In the genomic region with DNA sequence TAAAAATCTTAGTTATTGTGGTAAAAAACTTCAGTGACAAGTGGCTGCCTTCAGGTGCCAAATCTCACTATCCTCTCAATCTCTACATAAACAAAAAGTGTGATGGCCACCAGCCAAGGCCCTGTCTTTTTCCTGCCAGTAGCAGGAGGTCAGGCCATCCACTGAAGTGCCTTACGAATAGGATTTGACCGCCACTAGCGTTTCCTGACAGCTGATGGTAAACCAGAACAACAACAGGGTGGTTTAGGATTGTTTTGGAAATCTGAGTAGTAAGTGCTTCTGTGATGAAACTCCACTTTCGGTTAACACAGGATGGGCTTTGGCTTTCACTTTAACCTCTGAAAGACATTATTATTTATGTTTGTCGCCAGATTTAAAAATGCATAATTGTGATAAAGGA, we compare ENCODE assay signal across 19 cellular contexts. TPM values are rescaled to one million over a fixed set of nuclear protein-coding genes. Genes with fewer than 3 reads are reported as not detected.
"Had no signal": no experiment of that assay in that cellular context is flagged by ENCODE, and none has a peak within 500 bp of the region (broad histone marks: within the 10 kb centered on the region; RNA-seq: fewer than 3 reads in every experiment).

No MANE protein-coding gene starts in this region.

- H3K4me3 ChIP-seq: psoas muscle, suprapubic skin had no signal

- H3K27me3 ChIP-seq: suprapubic skin had no signal

- H3K4me3 Mint-ChIP-seq: activated naive CD4-positive, alpha-beta T cell treated with anti-CD3 and anti-CD28 coated beads for 36 hours; activated naive CD8-positive, alpha-beta T cell treated with anti-CD3 and anti-CD28 coated beads, Interleukin-2, amount 50 U/mL, for 24 hours; nephron; stimulated activated naive CD8-positive, alpha-beta T cell treated with anti-CD3 and anti-CD28 coated beads, Interleukin-15, Interleukin-2, amounts not matched to agents 100 ng/mL and 50 ng/mL, for 24 hours; T-helper 2 cell treated with Interferon-gamma antibody and Interleukin-4, amounts not matched to agents 5 μg/mL and 100 μg/mL, for 36 hours; type B pancreatic cell had no signal

- H3K27ac Mint-ChIP-seq: activated naive CD4-positive, alpha-beta T cell treated with anti-CD3 and anti-CD28 coated beads for 36 hours; activated naive CD8-positive, alpha-beta T cell treated with anti-CD3 and anti-CD28 coated beads, Interleukin-2, amount 50 U/mL, for 24 hours; activated T-helper 2 cell treated with anti-CD3 and anti-CD28 coated beads, Interferon-gamma antibody, Interleukin-2, Interleukin-4, amounts not matched to agents 10 μg/mL and 5 μg/mL and 100 μg/mL, durations not matched to agents 14 hours and 24 hours and 36 hours; nephron; stimulated activated naive CD8-positive, alpha-beta T cell treated with anti-CD3 and anti-CD28 coated beads, Interleukin-15, Interleukin-2, amounts not matched to agents 100 ng/mL and 50 ng/mL, for 24 hours; T-helper 2 cell treated with Interferon-gamma antibody and Interleukin-4, amounts not matched to agents 5 μg/mL and 100 μg/mL, for 36 hours; type B pancreatic cell had no signal

- H3K9me3 ChIP-seq: psoas muscle, suprapubic skin had no signal

- H3K9me3 Mint-ChIP-seq: activated naive CD4-positive, alpha-beta T cell treated with anti-CD3 and anti-CD28 coated beads for 36 hours; activated T-helper 2 cell treated with anti-CD3 and anti-CD28 coated beads, Interferon-gamma antibody, Interleukin-2, Interleukin-4, amounts not matched to agents 10 μg/mL and 5 μg/mL and 100 μg/mL, durations not matched to agents 14 hours and 24 hours and 36 hours; T-helper 2 cell treated with Interferon-gamma antibody and Interleukin-4, amounts not matched to agents 5 μg/mL and 100 μg/mL, for 36 hours; type B pancreatic cell had no signal

- DNase-seq: activated CD4-positive, alpha-beta T cell treated with anti-CD3 and anti-CD28 coated beads, Interleukin-2, amount 50 U/mL, for 1 hour; activated CD4-positive, CD25-positive, alpha-beta regulatory T cell; activated CD8-positive, alpha-beta memory T cell treated with anti-CD3 and anti-CD28 coated beads for 24 hours; activated naive CD4-positive, alpha-beta T cell treated with anti-CD3 and anti-CD28 coated beads for 36 hours; activated naive CD8-positive, alpha-beta T cell treated with anti-CD3 and anti-CD28 coated beads, Interleukin-2, amount 50 U/mL, for 24 hours; hippocampal formation; left ventricle myocardium superior; occipital lobe; psoas muscle had no signal

- ATAC-seq: activated naive CD8-positive, alpha-beta T cell treated with anti-CD3 and anti-CD28 coated beads, Interleukin-2, amount 50 U/mL, for 24 hours; esophagus mucosa; left ventricle myocardium superior; psoas muscle; sciatic nerve had no signal

- H3K27me3 Mint-ChIP-seq: activated naive CD8-positive, alpha-beta T cell treated with anti-CD3 and anti-CD28 coated beads, Interleukin-2, amount 50 U/mL, for 24 hours; stimulated activated naive CD8-positive, alpha-beta T cell treated with anti-CD3 and anti-CD28 coated beads, Interleukin-15, Interleukin-2, amounts not matched to agents 100 ng/mL and 50 ng/mL, for 24 hours; type B pancreatic cell had no signal

- H3K4me1 ChIP-seq: psoas muscle, suprapubic skin had no signal

- H3K27ac ChIP-seq: psoas muscle, suprapubic skin had no signal

- H3K4me1 Mint-ChIP-seq: activated naive CD8-positive, alpha-beta T cell treated with anti-CD3 and anti-CD28 coated beads, Interleukin-2, amount 50 U/mL, for 24 hours; nephron had no signal

- FAIRE-seq: astrocyte had no signal

RNA-seq across cellular contexts. Expression of gene OGDHL, which starts 55.7 kb away (rescaled TPM):
- total RNA-seq: mesenteric fat pad, sciatic nerve had no signal
